ENCODE assay signal across 8 cellular contexts in genomic region chr22:38707346-38707745, GRCh38. TPM values are rescaled to one million over a fixed set of nuclear protein-coding genes. Genes with fewer than 3 reads are reported as not detected.
DNase-seq lines count a peak whose midpoint lies in the region; ATAC-seq, FAIRE-seq and TF ChIP-seq lines count a peak whose summit lies in the region.

No MANE protein-coding gene starts in this region.

- peaks cover 57% of the 10 kb centered on the region for H3K4me1 Mint-ChIP-seq in activated CD4-positive, alpha-beta memory T cell treated with anti-CD3 and anti-CD28 coated beads, Interleukin-2, amount 10 ng/mL, durations not matched to agents 7 days and 5 days

- H3K36me3 ChIP-seq in cardiac muscle cell (peaks cover 10% of the 10 kb centered on the region), kidney (ENCODE audit: control insufficient read depth in 1 of 2, insufficient read depth in 2 of 2, low read length in 2 of 2) (peaks cover 0 to 2% of the 10 kb centered on the region in 2 donors), upper lobe of right lung (peaks cover 16% of the 10 kb centered on the region)

- no peak for FAIRE-seq in kidney (lab: Jason Lieb, UNC)

- H3K4me1 ChIP-seq in cardiac muscle cell (ENCODE audit: low read depth) (peaks cover 24% of the 10 kb centered on the region), kidney (ENCODE audit: control insufficient read depth in 1 of 2, insufficient read depth in 1 of 2, low read depth in 1 of 2, low read length in 2 of 2) (peaks cover 15 to 20% of the 10 kb centered on the region in 2 donors), upper lobe of right lung (peaks cover 27% of the 10 kb centered on the region)

- H3K9me3 ChIP-seq in cardiac muscle cell (ENCODE audit: low read depth) (no peaks in the 10 kb centered on the region), kidney (ENCODE audit: control insufficient read depth in 1 of 2, low read length in 2 of 2) (no peaks in the 10 kb centered on the region), upper lobe of right lung (no peaks in the 10 kb centered on the region)

- no peak for ATAC-seq in upper lobe of right lung
- no peak for ATAC-seq in GM18868 (IDR thresholded peaks at IDR 0.05; ENCODE audit: unreplicated experiment)
- ATAC-seq in HG03378 (IDR thresholded peaks at IDR 0.05; ENCODE audit: unreplicated experiment) = no peak

- intact Hi-C loops in cardiac septum (cut with DNase I) (no loop called here), kidney (cut with DNase I) (no loop called here), upper lobe of right lung (cut with DNase I) (no loop called here)

- H3K27ac ChIP-seq in cardiac muscle cell = no peak overlapping the region
- H3K27ac ChIP-seq in kidney (ENCODE audit: low read depth in 2 of 2, low read length in 2 of 2) = no peak overlapping the region
- no peak overlapping the region for H3K27ac ChIP-seq in upper lobe of right lung

- no peaks in the 10 kb centered on the region for H3K27me3 Mint-ChIP-seq in activated CD4-positive, alpha-beta memory T cell treated with anti-CD3 and anti-CD28 coated beads, Interleukin-2, amount 10 ng/mL, durations not matched to agents 7 days and 5 days

- H3K4me3 Mint-ChIP-seq in activated CD4-positive, alpha-beta memory T cell treated with anti-CD3 and anti-CD28 coated beads, Interleukin-2, amount 10 ng/mL, durations not matched to agents 7 days and 5 days = peak overlapping the region; percentile 85

- H3K27me3 ChIP-seq in cardiac muscle cell = no peaks in the 10 kb centered on the region
- H3K27me3 ChIP-seq in upper lobe of right lung = no peaks in the 10 kb centered on the region

- peak overlapping the region; percentile 75 for H3K27ac Mint-ChIP-seq in activated CD4-positive, alpha-beta memory T cell treated with anti-CD3 and anti-CD28 coated beads, Interleukin-2, amount 10 ng/mL, durations not matched to agents 7 days and 5 days

- H3K9me3 Mint-ChIP-seq in activated CD4-positive, alpha-beta memory T cell treated with anti-CD3 and anti-CD28 coated beads, Interleukin-2, amount 10 ng/mL, durations not matched to agents 7 days and 5 days = no peaks in the 10 kb centered on the region

- H3K9ac ChIP-seq in kidney (ENCODE audit: low read length in 2 of 2) = peak overlapping the region in 1 of 2 donors; percentile 70

- POLR2A ChIA-PET in activated CD4-positive, alpha-beta memory T cell treated with anti-CD3 and anti-CD28 coated beads, Interleukin-2, amount 10 ng/mL, durations not matched to agents 7 days and 5 days (lab: Charles Lee) = interaction anchor here (0.9 to 7.5 kb wide), 14 partner anchors 9 to 48 kb away, joined by 3 to 86 read pairs (median 7); partner anchors contain the start of genes SUN2 and TOMM22

- H3K36me3 Mint-ChIP-seq in activated CD4-positive, alpha-beta memory T cell treated with anti-CD3 and anti-CD28 coated beads, Interleukin-2, amount 10 ng/mL, durations not matched to agents 7 days and 5 days (ENCODE audit: low read depth) = peaks cover 42% of the 10 kb centered on the region

- peak in 1 of 2 donors; percentile 33 for DNase-seq in cardiac muscle cell (ENCODE audit: low read depth in 1 of 2, low spot score in 1 of 2)
- no peak for DNase-seq in cardiac septum (ENCODE audit: low spot score)
- no peak for DNase-seq in activated CD4-positive, alpha-beta memory T cell treated with anti-CD3 and anti-CD28 coated beads, Interleukin-2, amount 10 ng/mL, durations not matched to agents 7 days and 5 days
- DNase-seq in kidney = no peak
- no peak for DNase-seq in upper lobe of right lung
- DNase-seq in GOT3 (lab: John Stamatoyannopoulos, UW) = no peak

- CTCF ChIA-PET in activated CD4-positive, alpha-beta memory T cell treated with anti-CD3 and anti-CD28 coated beads, Interleukin-2, amount 10 ng/mL, durations not matched to agents 7 days and 5 days (lab: Charles Lee) = interaction anchor here (1.2 to 2.9 kb wide), 5 partner anchors 15 to 45 kb away, joined by 3 to 17 read pairs (median 6); partner anchors contain the start of gene TOMM22

- TF ChIP-seq CTCF in cardiac muscle cell (IDR thresholded peaks at IDR 0.05; ENCODE audit: low read depth, low read length) (no peak), kidney (IDR thresholded peaks at IDR 0.05; ENCODE audit: borderline replicate concordance, extremely low read depth, insufficient read depth) (no peak), upper lobe of right lung (IDR thresholded peaks at IDR 0.05) (no peak)

- H3K4me3 ChIP-seq in cardiac muscle cell (peak overlapping the region; percentile 86), kidney (ENCODE audit: low read length in 2 of 2) (peak overlapping the region; percentile 78 to 91), upper lobe of right lung (peak overlapping the region; percentile 84)

RNA-seq across cellular contexts. Expression of gene GTPBP1, which starts 1.6 kb away (rescaled TPM):
- 72.6 and 92.2 TPM in 2 replicates for total RNA-seq in cardiac muscle cell
- polyA plus RNA-seq in cardiac muscle cell = 49.8 and 65.3 TPM in 2 replicates
- total RNA-seq in cardiac septum = 34.3 TPM
- total RNA-seq in activated CD4-positive, alpha-beta memory T cell treated with anti-CD3 and anti-CD28 coated beads, Interleukin-2, amount 10 ng/mL, durations not matched to agents 7 days and 5 days = 100 to 1,000 TPM; 111 to 114 TPM
- total RNA-seq in kidney = 52.0 TPM
- 11.7 TPM for polyA plus RNA-seq in kidney (ENCODE audit: insufficient read depth, low read depth, low replicate concordance)
- total RNA-seq in upper lobe of right lung = 72.5 TPM

RNA-seq across cellular contexts. Expression of gene JOSD1, which starts 6.6 kb away (rescaled TPM):
- total RNA-seq in cardiac muscle cell (37.0 and 41.0 TPM in 2 replicates), cardiac septum (24.0 TPM), kidney (42.8 TPM), upper lobe of right lung (52.1 TPM)
- polyA plus RNA-seq in cardiac muscle cell (3.1 and 4.4 TPM in 2 replicates), kidney (ENCODE audit: insufficient read depth, low read depth, low replicate concordance) (12.8 TPM)
- total RNA-seq in activated CD4-positive, alpha-beta memory T cell treated with anti-CD3 and anti-CD28 coated beads, Interleukin-2, amount 10 ng/mL, durations not matched to agents 7 days and 5 days = 100 to 1,000 TPM; 109 to 111 TPM

RNA-seq across cellular contexts. Expression of gene TOMM22, which starts 25.6 kb away (rescaled TPM):
- 46.2 and 52.6 TPM in 2 replicates for total RNA-seq in cardiac muscle cell
- 123 and 151 TPM in 2 replicates for polyA plus RNA-seq in cardiac muscle cell
- 55.7 TPM for total RNA-seq in cardiac septum
- total RNA-seq in activated CD4-positive, alpha-beta memory T cell treated with anti-CD3 and anti-CD28 coated beads, Interleukin-2, amount 10 ng/mL, durations not matched to agents 7 days and 5 days = 10 to 100 TPM; 60.4 to 63.0 TPM
- total RNA-seq in kidney = 55.0 TPM
- 103 TPM for polyA plus RNA-seq in kidney (ENCODE audit: insufficient read depth, low read depth, low replicate concordance)
- total RNA-seq in upper lobe of right lung = 51.6 TPM

RNA-seq across cellular contexts. Expression of gene SUN2, which starts 48.5 kb away (rescaled TPM):
- total RNA-seq in cardiac muscle cell = 41.4 and 105 TPM in 2 replicates
- polyA plus RNA-seq in cardiac muscle cell = 28.0 and 78.1 TPM in 2 replicates
- total RNA-seq in cardiac septum = 130 TPM
- 100 to 1,000 TPM; 498 to 500 TPM for total RNA-seq in activated CD4-positive, alpha-beta memory T cell treated with anti-CD3 and anti-CD28 coated beads, Interleukin-2, amount 10 ng/mL, durations not matched to agents 7 days and 5 days
- total RNA-seq in kidney = 199 TPM
- 41.7 TPM for polyA plus RNA-seq in kidney (ENCODE audit: insufficient read depth, low read depth, low replicate concordance)
- total RNA-seq in upper lobe of right lung = 242 TPM

RNA-seq across cellular contexts. Expression of gene CBY1, which starts 50.9 kb away (rescaled TPM):
- total RNA-seq in cardiac muscle cell (24.9 and 25.9 TPM in 2 replicates), cardiac septum (36.9 TPM), kidney (36.0 TPM), upper lobe of right lung (34.6 TPM)
- polyA plus RNA-seq in cardiac muscle cell (68.4 and 84.6 TPM in 2 replicates), kidney (ENCODE audit: insufficient read depth, low read depth, low replicate concordance) (67.2 TPM)
- total RNA-seq in activated CD4-positive, alpha-beta memory T cell treated with anti-CD3 and anti-CD28 coated beads, Interleukin-2, amount 10 ng/mL, durations not matched to agents 7 days and 5 days = 10 to 100 TPM in 1 of 2 experiments, 1 to 10 TPM in 1; 9.5 to 11.0 TPM
